ENCODE assay signal across 8 cellular contexts in genomic region chr20:3209946-3210317, GRCh38. TPM values are rescaled to one million over a fixed set of nuclear protein-coding genes. Genes with fewer than 3 reads are reported as not detected.
DNase-seq lines count a peak whose midpoint lies in the region; ATAC-seq and TF ChIP-seq lines count a peak whose summit lies in the region.

No MANE protein-coding gene starts in this region.

- H3K9ac ChIP-seq in MM.1S (ENCODE audit: low read length) = peak overlapping the region; percentile 64

- H3K4me2 ChIP-seq in MM.1S (ENCODE audit: low read depth, low read length) = peak overlapping the region; percentile 76

- H3K27ac ChIP-seq in MM.1S (ENCODE audit: low read length) = no peak overlapping the region
- peak overlapping the region; percentile 91 for H3K27ac ChIP-seq in lower lobe of right lung
- H3K27ac ChIP-seq in transverse colon = peak overlapping the region; percentile 82 to 90 (median 86)

- H3K79me2 ChIP-seq in MM.1S (ENCODE audit: low read length) = peaks cover 28% of the 10 kb centered on the region

- peaks cover 16% of the 10 kb centered on the region for H3K36me3 Mint-ChIP-seq in central memory CD8-positive, alpha-beta T cell (ENCODE audit: insufficient read depth)

- H3K4me3 Mint-ChIP-seq in central memory CD8-positive, alpha-beta T cell = peak overlapping the region; percentile 89

- ATAC-seq in central memory CD8-positive, alpha-beta T cell (replicated peaks; ENCODE audit: extremely low read depth, poor library complexity, severe bottlenecking) = no peak
- peak; percentile 49 to 54 for ATAC-seq in lower lobe of right lung

- WGBS in transverse colon (ENCODE audit: low coverage in 1 of 2), 2 donors = 2 to 4% methylated on average over 4 to 10 of the region's 10 CpGs

- H4K20me1 ChIP-seq in MM.1S (ENCODE audit: insufficient read depth, low read length) = no peaks in the 10 kb centered on the region

- no peak for TF ChIP-seq EP300 in transverse colon (IDR thresholded peaks at IDR 0.05; ENCODE audit: low read depth)

- DNase-seq in ELR (ENCODE audit: low read depth) (peak; percentile 25), MM.1S (no peak), lower lobe of right lung (no peak), transverse colon (no peak), cortex of kidney (lab: John Stamatoyannopoulos, UW) (no peak), GM13977 (ENCODE audit: low spot score) (no peak), hippocampal formation (lab: John Stamatoyannopoulos, UW) (no peak)
- no peak for DNase-seq in central memory CD8-positive, alpha-beta T cell (ENCODE audit: low spot score in 2 of 2)

- peaks cover 40% of the 10 kb centered on the region for H3K4me1 Mint-ChIP-seq in central memory CD8-positive, alpha-beta T cell

- no peaks in the 10 kb centered on the region for H3F3A ChIP-seq in MM.1S (ENCODE audit: insufficient read depth, low read length)

- peaks cover 5% of the 10 kb centered on the region; the same call in 1 of the 2 replicates for H3K4me1 ChIP-seq in MM.1S (ENCODE audit: low read length)
- peaks cover 18% of the 10 kb centered on the region for H3K4me1 ChIP-seq in lower lobe of right lung
- H3K4me1 ChIP-seq in transverse colon = peaks cover 0 to 19% (median 15%) of the 10 kb centered on the region in 4 donors

- no peak for TF ChIP-seq POLR2A in transverse colon (IDR thresholded peaks at IDR 0.05)

- TF ChIP-seq CTCF in MM.1S (IDR thresholded peaks at IDR 0.05; ENCODE audit: low read length) (no peak), lower lobe of right lung (IDR thresholded peaks at IDR 0.05) (no peak), transverse colon (IDR thresholded peaks at IDR 0.05) (no peak), GM13977 (IDR thresholded peaks at IDR 0.05; ENCODE audit: extremely low read depth, insufficient read depth, missing control alignments) (no peak)

- H3K27me3 ChIP-seq in MM.1S (replicated peaks; ENCODE audit: insufficient read depth, low read length) (no peaks in the 10 kb centered on the region), lower lobe of right lung (ENCODE audit: low read depth) (no peaks in the 10 kb centered on the region), transverse colon (no peaks in the 10 kb centered on the region)

- no peaks in the 10 kb centered on the region for H3K9me2 ChIP-seq in MM.1S (replicated peaks; ENCODE audit: insufficient read depth, low read length)

- no peaks in the 10 kb centered on the region for H3K27me3 Mint-ChIP-seq in central memory CD8-positive, alpha-beta T cell

- H3K36me3 ChIP-seq in MM.1S (replicated peaks; ENCODE audit: insufficient read depth, low read length) (no peaks in the 10 kb centered on the region), lower lobe of right lung (peaks cover 18% of the 10 kb centered on the region), transverse colon (peaks cover 0 to 12% (median 0%) of the 10 kb centered on the region in 4 donors)

- intact Hi-C loops in lower lobe of right lung (cut with DNase I) (no loop called here), transverse colon (cut with DNase I; ENCODE audit: low total_unique reads) (no loop called here)

- no peaks in the 10 kb centered on the region for H3K9me3 ChIP-seq in MM.1S (replicated peaks; ENCODE audit: insufficient read depth, low read length)
- H3K9me3 ChIP-seq in lower lobe of right lung = no peaks in the 10 kb centered on the region
- H3K9me3 ChIP-seq in transverse colon = no peaks in the 10 kb centered on the region

- peak overlapping the region; percentile 89 for H3K27ac Mint-ChIP-seq in central memory CD8-positive, alpha-beta T cell (ENCODE audit: low read depth)

- in situ Hi-C loops in transverse colon (cut with MboI; ENCODE audit: low pct_ligation_motif_present in 1 of 4, low pct_unique_long_range_greater_than_20kb in 1 of 4, low sequenced_read_pairs in 3 of 4) (no loop called here), GM13977 (cut with MboI; ENCODE audit: low pct_unique_long_range_greater_than_20kb, low sequenced_read_pairs, unreplicated experiment) (no loop called here)

- H3K4me3 ChIP-seq in MM.1S (ENCODE audit: low read length) (peak overlapping the region; percentile 76), lower lobe of right lung (peak overlapping the region; percentile 92), transverse colon (peak overlapping the region; percentile 73 to 85 (median 79))

- no peaks in the 10 kb centered on the region for H3K9me3 Mint-ChIP-seq in central memory CD8-positive, alpha-beta T cell

- peak overlapping the region; percentile 74 for H2AFZ ChIP-seq in MM.1S (ENCODE audit: low read length)

RNA-seq across cellular contexts. Expression of gene ITPA, which starts 0.6 kb away (rescaled TPM):
- total RNA-seq in lower lobe of right lung = 40.9 TPM
- 10 to 100 TPM; 15.0 to 95.7 (median 39.6) TPM for total RNA-seq in transverse colon

RNA-seq across cellular contexts. Expression of gene DDRGK1, which starts 5.5 kb away (rescaled TPM):
- 89.8 TPM for total RNA-seq in lower lobe of right lung
- 10 to 100 TPM; 47.0 to 85.6 (median 80.4) TPM for total RNA-seq in transverse colon

RNA-seq across cellular contexts. Expression of gene SLC4A11, which starts 29.1 kb away (rescaled TPM):
- total RNA-seq in lower lobe of right lung (5.0 TPM), transverse colon (1 to 10 TPM in 1 of 4 donors, under 1 TPM in 3; 0.20 to 1.4 (median 0.69) TPM)

RNA-seq across cellular contexts. Expression of gene LZTS3, which starts 36.6 kb away (rescaled TPM):
- total RNA-seq in lower lobe of right lung (18.5 TPM), transverse colon (10 to 100 TPM in 2 of 4 donors, 1 to 10 TPM in 2; 9.0 to 13.5 (median 9.7) TPM)

RNA-seq across cellular contexts. Expression of gene FASTKD5, which starts 50.3 kb away (rescaled TPM):
- total RNA-seq in lower lobe of right lung = 16.4 TPM
- 10 to 100 TPM in 2 of 4 donors, 1 to 10 TPM in 2; 1.9 to 18.6 (median 9.8) TPM for total RNA-seq in transverse colon
